9 cellular contexts compared by ENCODE assay signal in genomic region chr17:57993471-57994365, GRCh38.
DNase-seq lines count a peak whose midpoint lies in the region; TF ChIP-seq lines count a peak whose summit lies in the region.
"Had no signal": no experiment of that assay in that cellular context is flagged by ENCODE, and none has a peak within 500 bp of the region (broad histone marks: within the 10 kb centered on the region; RNA-seq: fewer than 3 reads in every experiment).

No MANE protein-coding gene starts in this region.

- H3K36me3 Mint-ChIP-seq in activated naive CD8-positive, alpha-beta T cell = no peaks in the 10 kb centered on the region

- H3K36me3 ChIP-seq in neutrophil = peaks cover 8% of the 10 kb centered on the region

- H3K4me1 ChIP-seq in neutrophil (ENCODE audit: control insufficient read depth in 1 of 2, insufficient read depth in 1 of 2, low read depth in 1 of 2, low read length in 1 of 2) = peaks cover 24 to 30% of the 10 kb centered on the region in 2 experiments

- H3K4me1 Mint-ChIP-seq in activated naive CD8-positive, alpha-beta T cell (ENCODE audit: low read depth) = peaks cover 57% of the 10 kb centered on the region

- no peaks in the 10 kb centered on the region for H3K9me3 Mint-ChIP-seq in activated naive CD8-positive, alpha-beta T cell (ENCODE audit: low read depth)
- H3K9me3 Mint-ChIP-seq: activated T-cell treated with anti-CD3 and anti-CD28 coated beads, Interleukin-2, amount 50 U/mL, for 4 hours had no signal

- no peak overlapping the region for H3K4me3 Mint-ChIP-seq in activated naive CD8-positive, alpha-beta T cell
- H3K4me3 Mint-ChIP-seq: activated T-cell treated with anti-CD3 and anti-CD28 coated beads, Interleukin-2, amount 50 U/mL, for 4 hours had no signal

- no peak for TF ChIP-seq CTCF in neutrophil (IDR thresholded peaks at IDR 0.05)

- H3K27me3 ChIP-seq in neutrophil = no peaks in the 10 kb centered on the region

- peak; percentile 79 for DNase-seq in NCI-H2107 treated with DMSO at 0.1 percent for 48 hours (lab: John Stamatoyannopoulos, UW; ENCODE audit: unreplicated experiment)
- no peak for DNase-seq in NCI-H2107 (lab: John Stamatoyannopoulos, UW)
- peak; percentile 65 for DNase-seq in NCI-H2029 treated with DMSO at 0.1 percent for 48 hours (lab: John Stamatoyannopoulos, UW)
- no peak for DNase-seq in stimulated activated CD4-positive, alpha-beta T cell treated with anti-CD3 and anti-CD28 coated beads, Interleukin-12 subunit alpha, Interleukin-12 subunit beta, amount 100 ng/mL, for 4 hours
- DNase-seq in AG20443 (ENCODE audit: low spot score) = no peak
- DNase-seq in hepatic stellate cell (ENCODE audit: low spot score) = no peak
- DNase-seq: activated T-cell treated with anti-CD3 and anti-CD28 coated beads, Interleukin-2, amount 50 U/mL, for 4 hours had no signal

- no peaks in the 10 kb centered on the region for H3K9me3 ChIP-seq in neutrophil

- H3K27ac Mint-ChIP-seq in activated naive CD8-positive, alpha-beta T cell = peak overlapping the region; percentile 69

- H3K4me3 ChIP-seq in neutrophil (ENCODE audit: low read depth in 1 of 2, low read length in 1 of 2) = peak overlapping the region in 1 of 2 experiments; percentile 17

- peak overlapping the region; percentile 66 for H3K27ac ChIP-seq in neutrophil

- H3K27me3 Mint-ChIP-seq in activated naive CD8-positive, alpha-beta T cell = no peaks in the 10 kb centered on the region

Comparison
In these comparisons a context has a peak if more than half of its experiments do, and no peak if none do; other contexts are left out.
1. DNase-seq: peak in NCI-H2107 treated with DMSO at 0.1 percent for 48 hours (single experiment) and NCI-H2029 treated with DMSO at 0.1 percent for 48 hours (single experiment); none in NCI-H2107 (single experiment), stimulated activated CD4-positive, alpha-beta T cell treated with anti-CD3 and anti-CD28 coated beads, Interleukin-12 subunit alpha, Interleukin-12 subunit beta, amount 100 ng/mL, for 4 hours (single experiment), AG20443 (single experiment) and hepatic stellate cell (single experiment).